Comparison of ENCODE assay signal across 8 cellular contexts in genomic region chrX:40173662-40174593, GRCh38.
DNase-seq lines count a peak whose midpoint lies in the region; ATAC-seq, FAIRE-seq and TF ChIP-seq lines count a peak whose summit lies in the region.

No MANE protein-coding gene starts in this region.

- ATAC-seq in pancreas (peak in 3 of 4 donors; percentile 1 to 13 (median 13)), HG02981 (IDR thresholded peaks at IDR 0.05; ENCODE audit: unreplicated experiment) (no peak)

- 16 to 28% methylated on average over 39 of the region's 39 CpGs for WGBS in pancreas, 2 donors

- H3K27ac ChIP-seq in pancreas, result peak overlapping the region; percentile 82 to 94 (median 90)

- H3K27ac Mint-ChIP-seq in activated CD4-positive, alpha-beta memory T cell treated with anti-CD3 and anti-CD28 coated beads for 36 hours, result peak overlapping the region; percentile 100
- peak overlapping the region; percentile 92 for H3K27ac Mint-ChIP-seq in endothelial cell (ENCODE audit: unreplicated experiment)

- H3K36me3 Mint-ChIP-seq in activated CD4-positive, alpha-beta memory T cell treated with anti-CD3 and anti-CD28 coated beads for 36 hours, result peaks cover 5% of the 10 kb centered on the region
- no peaks in the 10 kb centered on the region for H3K36me3 Mint-ChIP-seq in endothelial cell (ENCODE audit: low read depth, unreplicated experiment)

- CTCF ChIA-PET in activated CD4-positive, alpha-beta memory T cell treated with anti-CD3 and anti-CD28 coated beads for 36 hours (lab: Charles Lee), result no interaction called here

- H3K9me3 ChIP-seq in pancreas, result no peaks in the 10 kb centered on the region

- FAIRE-seq in pancreas (lab: Jason Lieb, UNC), result no peak

- H3K27me3 Mint-ChIP-seq in activated CD4-positive, alpha-beta memory T cell treated with anti-CD3 and anti-CD28 coated beads for 36 hours, result no peaks in the 10 kb centered on the region
- H3K27me3 Mint-ChIP-seq in endothelial cell (ENCODE audit: unreplicated experiment), result peaks cover 19% of the 10 kb centered on the region

- peaks cover 25% of the 10 kb centered on the region for H3K4me1 Mint-ChIP-seq in activated CD4-positive, alpha-beta memory T cell treated with anti-CD3 and anti-CD28 coated beads for 36 hours (ENCODE audit: low read depth)
- peaks cover 26% of the 10 kb centered on the region for H3K4me1 Mint-ChIP-seq in endothelial cell (ENCODE audit: unreplicated experiment)

- intact Hi-C loops in activated CD4-positive, alpha-beta memory T cell treated with anti-CD3 and anti-CD28 coated beads for 36 hours (cut with micrococcal nuclease), result loop anchor here (1.0 to 10.0 kb wide), 10 partner anchors 79 to 1372 kb away; partner anchors contain the start of genes MID1IP1 and USP9X
- intact Hi-C loops in pancreas (cut with DNase I), result loop anchor here in 1 of 3 donors (10.0 kb wide), 1 partner anchor 69 kb away; no protein-coding TSS in a partner anchor

- DNase-seq in NCI-H146 treated with DMSO at 0.1 percent for 48 hours (lab: John Stamatoyannopoulos, UW; ENCODE audit: unreplicated experiment), result peak; percentile 41
- peak; percentile 85 for DNase-seq in activated CD4-positive, alpha-beta memory T cell treated with anti-CD3 and anti-CD28 coated beads for 36 hours
- peak; percentile 22 for DNase-seq in endothelial cell (ENCODE audit: low spot score)
- DNase-seq in pancreas, result peak in 4 of 6 donors; percentile 37 to 57 (median 52)
- no peak for DNase-seq in AG20443 (ENCODE audit: low spot score)
- DNase-seq in kidney glomerular epithelial cell (lab: John Stamatoyannopoulos, UW), result no peak

- H3K4me3 Mint-ChIP-seq in activated CD4-positive, alpha-beta memory T cell treated with anti-CD3 and anti-CD28 coated beads for 36 hours, result peak overlapping the region; percentile 90
- peak overlapping the region; percentile 78 for H3K4me3 Mint-ChIP-seq in endothelial cell (ENCODE audit: unreplicated experiment)

- no peak for TF ChIP-seq CTCF in endothelial cell (IDR thresholded peaks at IDR 0.05; ENCODE audit: unreplicated experiment)
- TF ChIP-seq CTCF in pancreas (IDR thresholded peaks at IDR 0.05), result no peak

- POLR2A ChIA-PET in activated CD4-positive, alpha-beta memory T cell treated with anti-CD3 and anti-CD28 coated beads for 36 hours (lab: Charles Lee), result interaction anchor here (1.0 to 1.9 kb wide), 3 partner anchors 20 to 164 kb away, joined by 3 to 14 read pairs (median 4); partner anchors contain the start of gene BCOR

- peaks cover 0 to 15% (median 0%) of the 10 kb centered on the region in 4 donors for H3K27me3 ChIP-seq in pancreas

- H3K4me3 ChIP-seq in GM08714 (ENCODE audit: low read length) (peak overlapping the region; percentile 45; the same call in 1 of the 2 replicates), pancreas (peak overlapping the region in 1 of 4 donors; percentile 45)

- no peaks in the 10 kb centered on the region for H3K9me3 Mint-ChIP-seq in activated CD4-positive, alpha-beta memory T cell treated with anti-CD3 and anti-CD28 coated beads for 36 hours
- no peaks in the 10 kb centered on the region for H3K9me3 Mint-ChIP-seq in endothelial cell (ENCODE audit: unreplicated experiment)

- H3K4me1 ChIP-seq in pancreas, result peaks cover 0 to 5% (median 0%) of the 10 kb centered on the region in 3 donors

- H3K36me3 ChIP-seq in pancreas, result no peaks in the 10 kb centered on the region

Comparison
In these comparisons a context has a peak if more than half of its experiments do, and no peak if none do; other contexts are left out.
1. DNase-seq: peak in NCI-H146 treated with DMSO at 0.1 percent for 48 hours (single experiment), activated CD4-positive, alpha-beta memory T cell treated with anti-CD3 and anti-CD28 coated beads for 36 hours (single experiment), endothelial cell (single experiment) and pancreas (4 of 6); none in AG20443 (single experiment) and kidney glomerular epithelial cell (single experiment).